ENCODE assay signal across 17 cellular contexts in the genomic region with DNA sequence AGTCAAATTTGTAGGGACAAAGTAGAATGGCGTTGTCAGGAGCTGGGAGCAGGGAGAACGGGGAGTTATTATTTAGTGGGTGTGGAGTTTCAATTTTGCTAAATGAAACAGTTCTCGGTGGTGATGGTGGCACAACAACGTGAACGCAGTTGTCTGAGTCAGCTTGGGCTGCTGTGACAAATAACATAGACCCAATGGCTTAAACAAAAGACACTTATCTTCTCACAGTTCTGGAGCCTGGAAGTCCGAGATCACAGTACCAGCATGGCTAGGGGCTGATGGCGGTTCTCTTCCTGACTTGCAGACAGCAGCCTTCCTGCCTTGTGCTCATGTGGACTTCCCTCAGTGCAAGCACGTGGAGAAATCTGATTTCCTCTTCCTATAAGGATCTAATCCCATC.
DNase-seq lines count a peak whose midpoint lies in the region; ATAC-seq and TF ChIP-seq lines count a peak whose summit lies in the region.
"Had no signal": no experiment of that assay in that cellular context is flagged by ENCODE, and none has a peak within 500 bp of the region (broad histone marks: within the 10 kb centered on the region; RNA-seq: fewer than 3 reads in every experiment).

No MANE protein-coding gene starts in this region.

- no peaks in the 10 kb centered on the region for H3K27me3 Mint-ChIP-seq in activated CD4-positive, alpha-beta T cell treated with anti-CD3 and anti-CD28 coated beads, Interleukin-2, amount 10 ng/mL, durations not matched to agents 7 days and 5 days

- no peak for TF ChIP-seq CTCF in GM13976 (IDR thresholded peaks at IDR 0.05; ENCODE audit: borderline replicate concordance, control extremely low read depth, extremely low read depth, insufficient read depth, missing control alignments)

- POLR2A ChIA-PET in activated CD4-positive, alpha-beta T cell treated with anti-CD3 and anti-CD28 coated beads, Interleukin-2, amount 10 ng/mL, durations not matched to agents 7 days and 5 days (lab: Charles Lee) = no interaction called here

- DNase-seq in activated CD4-positive, alpha-beta T cell treated with anti-CD3 and anti-CD28 coated beads, Interleukin-2, amount 50 U/mL, for 48 hours = peak; percentile 50 to 65
- no peak for DNase-seq in activated CD4-positive, alpha-beta T cell treated with anti-CD3 and anti-CD28 coated beads, Interleukin-2, amount 10 ng/mL, durations not matched to agents 7 days and 5 days
- peak; percentile 14 for DNase-seq in stimulated activated naive CD4-positive, alpha-beta T cell treated with Interleukin-2 at 50 U/mL for 16 hours (lab: John Stamatoyannopoulos, UW)
- no peak for DNase-seq in stimulated activated naive CD4-positive, alpha-beta T cell (lab: John Stamatoyannopoulos, UW)
- no peak for DNase-seq in left lobe of liver (ENCODE audit: low spot score)
- DNase-seq in midbrain (lab: John Stamatoyannopoulos, UW) = no peak
- no peak for DNase-seq in NCI-H526 treated with DMSO at 0.1 percent for 48 hours (lab: John Stamatoyannopoulos, UW)
- no peak for DNase-seq in GM13976 (ENCODE audit: low spot score)
- DNase-seq: activated gamma-delta T cell treated with Interleukin-2 at 50 U/mL for 16 hours, GOT3, heart left ventricle, KBM-7, MV-4-11, NCI-H187, NCI-H226, SK-N-SH, testis had no signal

- in situ Hi-C loops in GM13976 (cut with MboI; ENCODE audit: low sequenced_read_pairs, unreplicated experiment) = no loop called here

- peak; percentile 34 for ATAC-seq in left lobe of liver

- no peak overlapping the region for H3K27ac Mint-ChIP-seq in activated CD4-positive, alpha-beta T cell treated with anti-CD3 and anti-CD28 coated beads, Interleukin-2, amount 10 ng/mL, durations not matched to agents 7 days and 5 days

- H3K4me3 Mint-ChIP-seq in activated CD4-positive, alpha-beta T cell treated with anti-CD3 and anti-CD28 coated beads, Interleukin-2, amount 10 ng/mL, durations not matched to agents 7 days and 5 days = no peak overlapping the region

- H3K4me1 Mint-ChIP-seq in activated CD4-positive, alpha-beta T cell treated with anti-CD3 and anti-CD28 coated beads, Interleukin-2, amount 10 ng/mL, durations not matched to agents 7 days and 5 days = peaks cover 35% of the 10 kb centered on the region

- H3K36me3 Mint-ChIP-seq in activated CD4-positive, alpha-beta T cell treated with anti-CD3 and anti-CD28 coated beads, Interleukin-2, amount 10 ng/mL, durations not matched to agents 7 days and 5 days (ENCODE audit: low read depth) = peaks cover 31% of the 10 kb centered on the region

- peaks cover 29% of the 10 kb centered on the region for H3K9me3 Mint-ChIP-seq in activated CD4-positive, alpha-beta T cell treated with anti-CD3 and anti-CD28 coated beads, Interleukin-2, amount 10 ng/mL, durations not matched to agents 7 days and 5 days

- CTCF ChIA-PET in activated CD4-positive, alpha-beta T cell treated with anti-CD3 and anti-CD28 coated beads, Interleukin-2, amount 10 ng/mL, durations not matched to agents 7 days and 5 days (lab: Charles Lee) = interaction anchor here (1.3 to 5.1 kb wide), 3 partner anchors 12 to 90 kb away, joined by 3 to 26 read pairs (median 6); a partner anchor contains a TSS

Comparison
In these comparisons a context has a peak if more than half of its experiments do, and no peak if none do; other contexts are left out.
1. DNase-seq: peak in activated CD4-positive, alpha-beta T cell treated with anti-CD3 and anti-CD28 coated beads, Interleukin-2, amount 50 U/mL, for 48 hours (2 of 2) and stimulated activated naive CD4-positive, alpha-beta T cell treated with Interleukin-2 at 50 U/mL for 16 hours (single experiment); none in activated CD4-positive, alpha-beta T cell treated with anti-CD3 and anti-CD28 coated beads, Interleukin-2, amount 10 ng/mL, durations not matched to agents 7 days and 5 days (single experiment), stimulated activated naive CD4-positive, alpha-beta T cell (0 of 6), left lobe of liver (single experiment), midbrain (single experiment), NCI-H526 treated with DMSO at 0.1 percent for 48 hours (single experiment) and GM13976 (single experiment).